ENCODE assay signal across 1 cellular context in genomic region chr16:13919330-13919682, GRCh38.
A peak's percentile ranks its signal among the peaks of the same experiment; 100 is the strongest.
TF ChIP-seq lines count a peak whose summit lies in the region.

No MANE protein-coding gene starts in this region.

TF ChIP-seq in K562, 482 proteins besides CTCF, POLR2A, EP300 and RAD21 (continued from another document and continues in another):
- TF ChIP-seq SRSF9 (IDR thresholded peaks at IDR 0.05; ENCODE audit: borderline replicate concordance, low read depth, low read length) (no peak), PTBP1 (IDR thresholded peaks at IDR 0.05; ENCODE audit: low read depth, low read length) (no peak), THAP7 (CRISPR knock-in tag; IDR thresholded peaks at IDR 0.05) (no peak), PML (IDR thresholded peaks at IDR 0.05; ENCODE audit: low read length) (0 out of 2 replicates have a peak, but pooled peaks have one; percentile 1), EHMT2 (IDR thresholded peaks at IDR 0.05) (0 out of 2 replicates have a peak, but pooled peaks have one; percentile 38), ZNF124 (CRISPR knock-in tag; IDR thresholded peaks at IDR 0.05) (no peak), TBL1XR1 (IDR thresholded peaks at IDR 0.05; ENCODE audit: low read length in 2 of 2) (0 out of 4 replicates have a peak, but pooled peaks of 1 of the 2 experiments have one; percentile 7), KDM2B (CRISPR knock-in tag; IDR thresholded peaks at IDR 0.05) (no peak), SIX5 (IDR thresholded peaks at IDR 0.05; ENCODE audit: borderline replicate concordance in 1 of 2, insufficient read depth in 1 of 2, low read depth in 1 of 2, low read length in 2 of 2) (no peak), ZNF79 (CRISPR knock-in tag; IDR thresholded peaks at IDR 0.05; ENCODE audit: low read depth) (no peak), HBP1 (CRISPR knock-in tag; IDR thresholded peaks at IDR 0.05) (peak; percentile 48; the same call in 1 of the 2 replicates), ARID2 (IDR thresholded peaks at IDR 0.05) (0 out of 2 replicates have a peak, but pooled peaks have one; percentile 24), ZSCAN32 (CRISPR knock-in tag; IDR thresholded peaks at IDR 0.05) (no peak), ZNF740 (CRISPR knock-in tag; IDR thresholded peaks at IDR 0.05) (no peak), ZNF740 (tag; IDR thresholded peaks at IDR 0.05) (no peak), NFIC (IDR thresholded peaks at IDR 0.05) (peak; percentile 16; the same call in 1 of the 2 replicates), ETV5 (CRISPR knock-in tag; IDR thresholded peaks at IDR 0.05; ENCODE audit: low read depth) (no peak), NFIX (CRISPR knock-in tag; IDR thresholded peaks at IDR 0.05; ENCODE audit: low read depth) (no peak), ILK (tag; IDR thresholded peaks at IDR 0.05; ENCODE audit: borderline replicate concordance, low read depth) (no peak), ATF2 (CRISPR knock-in tag; IDR thresholded peaks at IDR 0.05) (no peak), SMARCA5 (IDR thresholded peaks at IDR 0.05) (0 out of 2 replicates have a peak, but pooled peaks have one; percentile 54), ZNF518B (CRISPR knock-in tag; IDR thresholded peaks at IDR 0.05) (no peak), MGA (IDR thresholded peaks at IDR 0.05) (no peak), ARNT (IDR thresholded peaks at IDR 0.05) (0 out of 4 replicates have a peak, but pooled peaks of 1 of the 2 experiments have one; percentile 66), FIP1L1 (IDR thresholded peaks at IDR 0.05; ENCODE audit: low read depth, low read length, poor library complexity, severe bottlenecking) (no peak), NR2F6 (CRISPR knock-in tag; IDR thresholded peaks at IDR 0.05) (no peak), ZNF212 (CRISPR knock-in tag; IDR thresholded peaks at IDR 0.05) (no peak), FOSL1 (tag; conservative IDR thresholded peaks at IDR 0.05) (peak; percentile 23; the same call in 1 of the 2 replicates), FOXJ3 (CRISPR knock-in tag; IDR thresholded peaks at IDR 0.05) (no peak), E2F4 (CRISPR knock-in tag; IDR thresholded peaks at IDR 0.05; ENCODE audit: low read depth) (no peak), PHF20 (IDR thresholded peaks at IDR 0.05; ENCODE audit: partially characterized antibody) (no peak), MEF2A (IDR thresholded peaks at IDR 0.05; ENCODE audit: control insufficient read depth, low read depth, low read length) (no peak), ATF7 (IDR thresholded peaks at IDR 0.05) (no peak), SRSF7 (optimal IDR thresholded peaks at IDR 0.05; ENCODE audit: low read depth, low read length) (no peak), KLF1 (tag; IDR thresholded peaks at IDR 0.05) (no peak), COPS2 (conservative IDR thresholded peaks at IDR 0.05) (no peak), DACH1 (IDR thresholded peaks at IDR 0.05; ENCODE audit: partially characterized antibody) (no peak), RBM17 (IDR thresholded peaks at IDR 0.05; ENCODE audit: borderline replicate concordance, low read depth, low read length) (no peak), MCM5 (IDR thresholded peaks at IDR 0.05; ENCODE audit: low read depth) (no peak), ZEB2 (IDR thresholded peaks at IDR 0.05) (0 out of 2 replicates have a peak, but pooled peaks have one; percentile 52), DLX4 (CRISPR knock-in tag; IDR thresholded peaks at IDR 0.05) (no peak), SMARCE1 (IDR thresholded peaks at IDR 0.05) (peak; percentile 34; the same call in 1 of the 2 replicates)
